Comparison of ENCODE assay signal across 1 cellular context in the genomic region with DNA sequence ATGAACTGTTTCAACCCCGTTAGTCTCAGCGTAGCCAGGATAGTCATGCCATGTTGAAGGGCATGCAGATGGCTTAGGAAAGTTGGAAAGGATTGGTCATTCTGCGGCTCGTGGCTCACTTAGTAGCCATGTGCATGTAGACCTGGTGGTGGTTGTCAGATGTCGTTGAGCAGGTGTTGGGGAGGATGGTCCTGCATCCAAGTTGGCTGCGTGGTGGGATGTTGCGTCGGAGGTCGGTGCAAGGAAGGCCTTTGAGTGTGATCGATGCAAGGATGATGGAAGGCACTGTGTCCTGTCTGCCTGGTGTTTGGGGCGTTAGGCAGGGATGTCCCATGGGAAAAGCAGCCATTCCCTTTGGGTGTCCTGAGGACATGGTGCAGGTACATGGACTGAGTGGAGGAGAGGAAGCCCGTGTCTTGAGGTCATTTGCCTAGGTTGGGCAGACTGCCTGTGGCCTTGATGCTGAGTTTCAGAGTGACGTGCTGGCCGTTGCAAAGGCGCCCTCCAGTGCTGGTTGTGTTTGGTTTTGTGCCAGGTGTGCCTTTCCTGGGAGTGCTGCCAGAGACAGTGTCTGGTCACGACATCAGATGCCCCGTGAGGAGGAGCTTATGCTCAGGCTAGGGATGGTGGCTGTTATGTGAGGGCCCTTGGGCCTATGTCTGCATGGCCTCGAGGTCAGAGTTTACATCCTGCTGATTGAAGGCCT.
TF ChIP-seq lines count a peak whose summit lies in the region.

No MANE protein-coding gene starts in this region.

TF ChIP-seq in GM23338, 12 proteins besides CTCF, POLR2A, EP300 and RAD21 (continued from another document):
- TF ChIP-seq REST (IDR thresholded peaks at IDR 0.05; ENCODE audit: unreplicated experiment) = no peak
- TF ChIP-seq POLR2AphosphoS5 (IDR thresholded peaks at IDR 0.05; ENCODE audit: low read depth) = no peak
